8 cellular contexts compared by ENCODE assay signal in genomic region chr10:26860026-26860541, GRCh38. TPM values are rescaled to one million over a fixed set of nuclear protein-coding genes. Genes with fewer than 3 reads are reported as not detected.
DNase-seq lines count a peak whose midpoint lies in the region; ATAC-seq and TF ChIP-seq lines count a peak whose summit lies in the region.

No MANE protein-coding gene starts in this region.

- CTCF ChIA-PET in BJ (lab: Yijun Ruan, JAX) = interaction anchor here (0.9 to 2.3 kb wide), 6 partner anchors 9 to 105 kb away, joined by 3 to 13 read pairs (median 8); no protein-coding TSS in a partner anchor

- no peaks in the 10 kb centered on the region for H3K36me3 ChIP-seq in BJ (ENCODE audit: control insufficient read depth, insufficient read depth, low read length)
- H3K36me3 ChIP-seq in ascending aorta = no peaks in the 10 kb centered on the region
- no peaks in the 10 kb centered on the region for H3K36me3 ChIP-seq in hepatocyte (replicated peaks; ENCODE audit: insufficient read depth, low read depth)

- POLR2A ChIA-PET in BJ (lab: Charles Lee) = no interaction called here

- H3K9me3 ChIP-seq in ascending aorta (no peaks in the 10 kb centered on the region), hepatocyte (ENCODE audit: low read depth) (no peaks in the 10 kb centered on the region)

- TF ChIP-seq CTCF in BJ (IDR thresholded peaks at IDR 0.05; ENCODE audit: insufficient read depth, low read depth, low read length) (no peak), ascending aorta (IDR thresholded peaks at IDR 0.05) (no peak), hepatocyte (IDR thresholded peaks at IDR 0.05; ENCODE audit: poor library complexity) (no peak)

- intact Hi-C loops in ascending aorta (cut with DNase I) (loop anchor here (2.0 to 5.0 kb wide), 4 partner anchors 163 to 382 kb away; partner anchors contain the start of genes ACBD5, ANKRD26, MASTL and PDSS1), sciatic nerve (cut with DNase I) (no loop called here)

- H2AFZ ChIP-seq in hepatocyte = peak overlapping the region; percentile 74

- H3K4me2 ChIP-seq in hepatocyte = peak overlapping the region; percentile 79

- H3K4me3 ChIP-seq in BJ (ENCODE audit: low read depth, low read length) = peak overlapping the region; percentile 93
- peak overlapping the region; percentile 90 to 99 for H3K4me3 ChIP-seq in ascending aorta
- peak overlapping the region; percentile 95 for H3K4me3 ChIP-seq in hepatocyte

- peaks cover 26% of the 10 kb centered on the region for H4K20me1 ChIP-seq in hepatocyte (ENCODE audit: insufficient read depth, poor library complexity, severe bottlenecking)

- no peaks in the 10 kb centered on the region for H3K9me2 ChIP-seq in hepatocyte (replicated peaks; ENCODE audit: insufficient read depth)

- WGBS in hepatocyte (ENCODE audit: low lambda C conversion rate, missing lambda C conversion rate) = 0% methylated on average over 14 of the region's 36 CpGs

- DNase-seq in BJ (ENCODE audit: low read depth) (no peak), T-helper 1 cell (peak; percentile 40 to 57 (median 46)), ascending aorta (ENCODE audit: low spot score in 2 of 2) (peak; percentile 30 to 81), hepatocyte (ENCODE audit: low spot score) (peak; percentile 76), sciatic nerve (ENCODE audit: low spot score) (peak; percentile 74), NCI-H446 treated with DMSO at 0.1 percent for 48 hours (lab: John Stamatoyannopoulos, UW) (no peak)

- ATAC-seq in GM19372 (IDR thresholded peaks at IDR 0.05; ENCODE audit: low read depth, unreplicated experiment) (peak; percentile 11), HG03571 (IDR thresholded peaks at IDR 0.05; ENCODE audit: unreplicated experiment) (peak; percentile 15), sciatic nerve (peak; percentile 33)

- no peaks in the 10 kb centered on the region; the same call in 1 of the 2 replicates for H3K27me3 ChIP-seq in BJ (ENCODE audit: control insufficient read depth, insufficient read depth, low read length)
- H3K27me3 ChIP-seq in ascending aorta = no peaks in the 10 kb centered on the region
- no peaks in the 10 kb centered on the region for H3K27me3 ChIP-seq in hepatocyte

- peak overlapping the region; percentile 97 to 99 for H3K27ac ChIP-seq in ascending aorta
- peak overlapping the region; percentile 93 for H3K27ac ChIP-seq in hepatocyte

- H3K4me1 ChIP-seq in ascending aorta (peaks cover 4 to 25% of the 10 kb centered on the region in 2 donors), hepatocyte (ENCODE audit: insufficient read depth) (peaks cover 20% of the 10 kb centered on the region)

- H3K79me2 ChIP-seq in hepatocyte = peaks cover 52% of the 10 kb centered on the region

RNA-seq across cellular contexts. Expression of gene ABI1, which starts 0.7 kb away (rescaled TPM):
- 67.0 and 71.1 TPM in 2 replicates for polyA plus RNA-seq in BJ (2011; rRNA removed)
- 20.8 and 34.1 TPM in 2 replicates for polyA minus RNA-seq in BJ (2011; rRNA and poly(A)+ RNA removed)
- total RNA-seq in ascending aorta = 5.7 TPM
- total RNA-seq in hepatocyte = 39.2 and 46.1 TPM in 2 replicates
- 30.5 and 35.4 TPM in 2 replicates for polyA plus RNA-seq in hepatocyte
- 50.4 TPM for total RNA-seq in sciatic nerve

Comparison
In these comparisons a context has a peak if more than half of its experiments do, and no peak if none do; other contexts are left out.
1. DNase-seq: peak in T-helper 1 cell (5 of 5), ascending aorta (2 of 2), hepatocyte (single experiment) and sciatic nerve (single experiment); none in BJ (single experiment) and NCI-H446 treated with DMSO at 0.1 percent for 48 hours (single experiment).
2. Peak in every context shown above with its lines, with median percentiles within 50 percentile points of each other: H3K4me3 ChIP-seq and ATAC-seq.